In genomic region chr1:51308636-51309035, GRCh38 we compare ENCODE assay signal across 33 cellular contexts. TPM values are rescaled to one million over a fixed set of nuclear protein-coding genes. Genes with fewer than 3 reads are reported as not detected.
"Had no signal": no experiment of that assay in that cellular context is flagged by ENCODE, and none has a peak within 500 bp of the region (broad histone marks: within the 10 kb centered on the region; RNA-seq: fewer than 3 reads in every experiment).

No MANE protein-coding gene starts in this region.

- H3K27me3 ChIP-seq: ascending aorta, breast epithelium, dorsolateral prefrontal cortex, esophagus muscularis mucosa, foreskin keratinocyte, gastrocnemius medialis, heart left ventricle had no signal

- FAIRE-seq: TTC549 had no signal

- H3K36me3 ChIP-seq: ascending aorta, breast epithelium, esophagus muscularis mucosa, gastrocnemius medialis had no signal

- H3K36me3 Mint-ChIP-seq: activated naive CD4-positive, alpha-beta T cell treated with anti-CD3 and anti-CD28 coated beads, Interleukin-2, amount 10 ng/mL, durations not matched to agents 7 days and 5 days; activated naive CD4-positive, alpha-beta T cell treated with anti-CD3 and anti-CD28 coated beads, Interleukin-2, amount 50 U/mL, for 72 hours; activated naive CD8-positive, alpha-beta T cell treated with anti-CD3 and anti-CD28 coated beads, Interleukin-2, amount 10 ng/mL, durations not matched to agents 7 days and 5 days; brain; WTC11 had no signal

- H3K27ac ChIP-seq: ascending aorta, breast epithelium, coronary artery, dorsolateral prefrontal cortex, esophagus muscularis mucosa, foreskin keratinocyte, gastrocnemius medialis, heart left ventricle, VCaP had no signal

- H3K4me1 Mint-ChIP-seq: activated naive CD4-positive, alpha-beta T cell treated with anti-CD3 and anti-CD28 coated beads, Interleukin-2, amount 10 ng/mL, durations not matched to agents 7 days and 5 days; brain had no signal

- H3K4me1 ChIP-seq: breast epithelium, gastrocnemius medialis had no signal

- ATAC-seq: activated naive CD4-positive, alpha-beta T cell treated with anti-CD3 and anti-CD28 coated beads, Interleukin-2, amount 50 U/mL, for 72 hours; activated T-cell treated with anti-CD3 and anti-CD28 coated beads, Interleukin-2, amount 50 U/mL, for 72 hours; foreskin keratinocyte; gastrocnemius medialis; heart left ventricle; T-helper 17 cell; WTC11 had no signal

- H3K4me3 Mint-ChIP-seq: activated CD4-positive, alpha-beta memory T cell treated with anti-CD3 and anti-CD28 coated beads, Interleukin-2, amount 10 ng/mL, durations not matched to agents 7 days and 5 days; activated CD4-positive, alpha-beta T cell treated with anti-CD3 and anti-CD28 coated beads, Interleukin-2, amount 10 ng/mL, durations not matched to agents 7 days and 5 days; activated naive CD4-positive, alpha-beta T cell treated with anti-CD3 and anti-CD28 coated beads, Interleukin-2, amount 10 ng/mL, durations not matched to agents 7 days and 5 days; activated naive CD8-positive, alpha-beta T cell treated with anti-CD3 and anti-CD28 coated beads, Interleukin-2, amount 10 ng/mL, durations not matched to agents 7 days and 5 days; activated T-cell treated with anti-CD3 and anti-CD28 coated beads, Interleukin-2, amount 50 U/mL, for 24 hours; activated T-cell treated with anti-CD3 and anti-CD28 coated beads, Interleukin-2, amount 50 U/mL, for 72 hours; brain; central memory CD8-positive, alpha-beta T cell; dendritic cell treated with granulocyte-macrophage colony-stimulating factor and Interleukin-4, amounts not matched to agents 40 ng/mL and 50 ng/mL, for 4 days; endodermal cell; T-helper 17 cell; WTC11 had no signal

- H3K9me3 ChIP-seq: ascending aorta, breast epithelium, esophagus muscularis mucosa, gastrocnemius medialis, heart left ventricle had no signal

- H3K4me3 ChIP-seq: ascending aorta, breast epithelium, coronary artery, dorsolateral prefrontal cortex, esophagus muscularis mucosa, gastrocnemius medialis, heart left ventricle had no signal

- H3K27me3 Mint-ChIP-seq: activated CD4-positive, alpha-beta memory T cell treated with anti-CD3 and anti-CD28 coated beads, Interleukin-2, amount 10 ng/mL, durations not matched to agents 7 days and 5 days; activated CD4-positive, alpha-beta T cell treated with anti-CD3 and anti-CD28 coated beads, Interleukin-2, amount 10 ng/mL, durations not matched to agents 7 days and 5 days; activated naive CD8-positive, alpha-beta T cell treated with anti-CD3 and anti-CD28 coated beads, Interleukin-2, amount 10 ng/mL, durations not matched to agents 7 days and 5 days; activated T-cell treated with anti-CD3 and anti-CD28 coated beads, Interleukin-2, amount 50 U/mL, for 24 hours; brain; central memory CD8-positive, alpha-beta T cell; dendritic cell treated with granulocyte-macrophage colony-stimulating factor and Interleukin-4, amounts not matched to agents 40 ng/mL and 50 ng/mL, for 4 days; T-helper 17 cell had no signal

- H3K27ac Mint-ChIP-seq: activated CD4-positive, alpha-beta memory T cell treated with anti-CD3 and anti-CD28 coated beads, Interleukin-2, amount 10 ng/mL, durations not matched to agents 7 days and 5 days; activated CD4-positive, alpha-beta T cell treated with anti-CD3 and anti-CD28 coated beads, Interleukin-2, amount 10 ng/mL, durations not matched to agents 7 days and 5 days; activated naive CD4-positive, alpha-beta T cell treated with anti-CD3 and anti-CD28 coated beads, Interleukin-2, amount 10 ng/mL, durations not matched to agents 7 days and 5 days; activated naive CD4-positive, alpha-beta T cell treated with anti-CD3 and anti-CD28 coated beads, Interleukin-2, amount 50 U/mL, for 72 hours; activated naive CD8-positive, alpha-beta T cell treated with anti-CD3 and anti-CD28 coated beads, Interleukin-2, amount 10 ng/mL, durations not matched to agents 7 days and 5 days; activated T-cell treated with anti-CD3 and anti-CD28 coated beads, Interleukin-2, amount 50 U/mL, for 24 hours; activated T-cell treated with anti-CD3 and anti-CD28 coated beads, Interleukin-2, amount 50 U/mL, for 72 hours; dendritic cell treated with granulocyte-macrophage colony-stimulating factor and Interleukin-4, amounts not matched to agents 40 ng/mL and 50 ng/mL, for 4 days; endodermal cell; T-helper 17 cell; WTC11 had no signal

- H3K9me3 Mint-ChIP-seq: activated CD4-positive, alpha-beta memory T cell treated with anti-CD3 and anti-CD28 coated beads, Interleukin-2, amount 10 ng/mL, durations not matched to agents 7 days and 5 days; activated CD4-positive, alpha-beta T cell treated with anti-CD3 and anti-CD28 coated beads, Interleukin-2, amount 10 ng/mL, durations not matched to agents 7 days and 5 days; activated naive CD4-positive, alpha-beta T cell treated with anti-CD3 and anti-CD28 coated beads, Interleukin-2, amount 10 ng/mL, durations not matched to agents 7 days and 5 days; activated naive CD4-positive, alpha-beta T cell treated with anti-CD3 and anti-CD28 coated beads, Interleukin-2, amount 50 U/mL, for 72 hours; activated naive CD8-positive, alpha-beta T cell treated with anti-CD3 and anti-CD28 coated beads, Interleukin-2, amount 10 ng/mL, durations not matched to agents 7 days and 5 days; activated T-cell treated with anti-CD3 and anti-CD28 coated beads, Interleukin-2, amount 50 U/mL, for 24 hours; activated T-cell treated with anti-CD3 and anti-CD28 coated beads, Interleukin-2, amount 50 U/mL, for 72 hours; brain; central memory CD8-positive, alpha-beta T cell; dendritic cell treated with granulocyte-macrophage colony-stimulating factor and Interleukin-4, amounts not matched to agents 40 ng/mL and 50 ng/mL, for 4 days; endodermal cell; WTC11 had no signal

- DNase-seq: activated CD4-positive, alpha-beta memory T cell treated with anti-CD3 and anti-CD28 coated beads, Interleukin-2, amount 10 ng/mL, durations not matched to agents 7 days and 5 days; activated CD4-positive, alpha-beta T cell treated with anti-CD3 and anti-CD28 coated beads for 1 hour; activated CD4-positive, alpha-beta T cell treated with anti-CD3 and anti-CD28 coated beads for 4 hours; activated CD4-positive, alpha-beta T cell treated with anti-CD3 and anti-CD28 coated beads, Interleukin-2, amount 10 ng/mL, durations not matched to agents 7 days and 5 days; activated CD4-positive, alpha-beta T cell treated with anti-CD3 and anti-CD28 coated beads, Interleukin-2, amount 50 U/mL, for 4 hours; activated CD8-positive, alpha-beta memory T cell treated with anti-CD3 and anti-CD28 coated beads, Interleukin-2, amount 50 U/mL, for 48 hours; activated gamma-delta T cell; activated naive CD4-positive, alpha-beta T cell; activated naive CD4-positive, alpha-beta T cell treated with anti-CD3 and anti-CD28 coated beads, Interleukin-2, amount 10 ng/mL, durations not matched to agents 7 days and 5 days; activated naive CD8-positive, alpha-beta T cell treated with anti-CD3 and anti-CD28 coated beads, Interleukin-2, amount 10 ng/mL, durations not matched to agents 7 days and 5 days; activated T-cell treated with anti-CD3 and anti-CD28 coated beads for 4 hours; activated T-cell treated with anti-CD3 and anti-CD28 coated beads, Interleukin-2, amount 50 U/mL, for 24 hours; activated T-cell treated with anti-CD3 and anti-CD28 coated beads, Interleukin-2, amount 50 U/mL, for 72 hours; dorsolateral prefrontal cortex; effector memory CD4-positive, alpha-beta T cell; foreskin keratinocyte; gastrocnemius medialis; glutamatergic neuron; T-helper 1 cell; T-helper 17 cell had no signal

RNA-seq across cellular contexts. Expression of gene TTC39A, which starts 21.7 kb away (rescaled TPM):
- total RNA-seq: activated CD4-positive, alpha-beta memory T cell treated with anti-CD3 and anti-CD28 coated beads, Interleukin-2, amount 10 ng/mL, durations not matched to agents 7 days and 5 days; activated CD4-positive, alpha-beta T cell treated with anti-CD3 and anti-CD28 coated beads, Interleukin-2, amount 10 ng/mL, durations not matched to agents 7 days and 5 days; activated naive CD8-positive, alpha-beta T cell treated with anti-CD3 and anti-CD28 coated beads, Interleukin-2, amount 10 ng/mL, durations not matched to agents 7 days and 5 days; ascending aorta; T-helper 17 cell had no signal
